ENCODE assay signal across 8 cellular contexts in genomic region chr1:204151562-204152309, GRCh38. TPM values are rescaled to one million over a fixed set of nuclear protein-coding genes. Genes with fewer than 3 reads are reported as not detected.
DNase-seq lines count a peak whose midpoint lies in the region; ATAC-seq and TF ChIP-seq lines count a peak whose summit lies in the region.

TSS of gene ETNK2 (minus strand) at chr1:204152044. CDS start at chr1:204151852, 192 bp downstream.

- H3K4me3 Mint-ChIP-seq in CD8-positive, alpha-beta memory T cell = peak within 1 kb of the TSS; percentile 74 to 90 (median 78)
- H3K4me3 Mint-ChIP-seq in central memory CD8-positive, alpha-beta T cell = peak within 1 kb of the TSS; percentile 72

- H3K4me3 ChIP-seq in CD8-positive, alpha-beta memory T cell (ENCODE audit: low read length) = peak within 1 kb of the TSS; percentile 55
- H3K4me3 ChIP-seq in MG63 (peak within 1 kb of the TSS; percentile 55), WI38 (ENCODE audit: low read depth, low read length) (peak within 1 kb of the TSS; percentile 73)

- no peaks in the 10 kb centered on the region for H3K36me3 Mint-ChIP-seq in CD8-positive, alpha-beta memory T cell
- peaks cover 2% of the 10 kb centered on the region for H3K36me3 Mint-ChIP-seq in central memory CD8-positive, alpha-beta T cell (ENCODE audit: insufficient read depth)

- peaks cover 2 to 20% of the 10 kb centered on the region in 2 donors for H3K27me3 Mint-ChIP-seq in CD8-positive, alpha-beta memory T cell
- H3K27me3 Mint-ChIP-seq in central memory CD8-positive, alpha-beta T cell = peaks cover 30% of the 10 kb centered on the region

- H3K4me1 Mint-ChIP-seq in CD8-positive, alpha-beta memory T cell = peaks cover 5 to 14% (median 8%) of the 10 kb centered on the region in 3 donors
- H3K4me1 Mint-ChIP-seq in central memory CD8-positive, alpha-beta T cell = peaks cover 6% of the 10 kb centered on the region

- no peaks in the 10 kb centered on the region for H3K9me3 ChIP-seq in CD8-positive, alpha-beta memory T cell (ENCODE audit: low read length)
- no peaks in the 10 kb centered on the region for H3K9me3 ChIP-seq in MG63

- peaks cover 4% of the 10 kb centered on the region for H3K27me3 ChIP-seq in CD8-positive, alpha-beta memory T cell (ENCODE audit: insufficient read depth, low read length, poor library complexity, severe bottlenecking)
- H3K27me3 ChIP-seq in MG63 = no peaks in the 10 kb centered on the region

- ATAC-seq in central memory CD8-positive, alpha-beta T cell (replicated peaks; ENCODE audit: extremely low read depth, poor library complexity, severe bottlenecking) = peak; percentile 61
- no peak for ATAC-seq in GM19455 (IDR thresholded peaks at IDR 0.05; ENCODE audit: unreplicated experiment)
- no peak for ATAC-seq in HG03521 (IDR thresholded peaks at IDR 0.05; ENCODE audit: unreplicated experiment)

- POLR2A ChIA-PET in CD8-positive, alpha-beta memory T cell (lab: Charles Lee) = interaction anchor here (0.7 kb wide), 1 partner anchor 1480 kb away, joined by 3 read pairs; no protein-coding TSS in a partner anchor

- peaks cover 9% of the 10 kb centered on the region for H3K4me1 ChIP-seq in CD8-positive, alpha-beta memory T cell (ENCODE audit: insufficient read depth, low read length)

- DNase-seq in CD8-positive, alpha-beta memory T cell = peak; percentile 54 to 75 (median 67)
- DNase-seq in MG63 (peak; percentile 72), kidney tubule cell (ENCODE audit: low spot score) (peak; percentile 59)
- DNase-seq in central memory CD8-positive, alpha-beta T cell (ENCODE audit: low spot score in 2 of 2) = peak; percentile 26 to 29
- peak; percentile 33 to 50 for DNase-seq in stimulated activated CD4-positive, alpha-beta T cell treated with anti-CD3 and anti-CD28 coated beads, Interleukin-1b, Interleukin-23, amount 100 ng/mL, for 4 hours (ENCODE audit: low read depth in 2 of 2)

- no peaks in the 10 kb centered on the region for H3K36me3 ChIP-seq in CD8-positive, alpha-beta memory T cell (ENCODE audit: insufficient read depth, low read length)
- no peaks in the 10 kb centered on the region for H3K36me3 ChIP-seq in MG63

- peak within 1 kb of the TSS in 6 of 8 donors; percentile 8 to 89 (median 68) for H3K27ac Mint-ChIP-seq in CD8-positive, alpha-beta memory T cell
- H3K27ac Mint-ChIP-seq in central memory CD8-positive, alpha-beta T cell (ENCODE audit: low read depth) = peak within 1 kb of the TSS; percentile 57

- no peak for TF ChIP-seq CTCF in WI38 (IDR thresholded peaks at IDR 0.05; ENCODE audit: low read depth, low read length)

- peak within 1 kb of the TSS; percentile 24 for H3K27ac ChIP-seq in CD8-positive, alpha-beta memory T cell (ENCODE audit: low read depth, low read length)

- CTCF ChIA-PET in CD8-positive, alpha-beta memory T cell (lab: Charles Lee) = interaction anchor here (0.7 to 2.5 kb wide), 7 partner anchors 10 to 292 kb away, joined by 3 to 11 read pairs (median 4); no protein-coding TSS in a partner anchor

- H3K9me3 Mint-ChIP-seq in CD8-positive, alpha-beta memory T cell = no peaks in the 10 kb centered on the region
- no peaks in the 10 kb centered on the region for H3K9me3 Mint-ChIP-seq in central memory CD8-positive, alpha-beta T cell

RNA-seq across cellular contexts. Expression of gene ETNK2, which starts in this region (rescaled TPM):
- 1 to 10 TPM in 1 of 2 experiments, under 1 TPM in 1; 0.91 to 1.1 TPM for total RNA-seq in CD8-positive, alpha-beta memory T cell
- 6.1 TPM for polyA plus RNA-seq in CD8-positive, alpha-beta memory T cell
- total RNA-seq in MG63 (2014; rRNA removed; shearing (Covaris generic); ENCODE audit: low replicate concordance) = 11.1 and 11.2 TPM in 2 replicates
